ENCODE assay signal across 29 cellular contexts in genomic region chr19:4492337-4493103, GRCh38. TPM values are rescaled to one million over a fixed set of nuclear protein-coding genes. Genes with fewer than 3 reads are reported as not detected.
DNase-seq lines count a peak whose midpoint lies in the region; ATAC-seq and TF ChIP-seq lines count a peak whose summit lies in the region.
"Had no signal": no experiment of that assay in that cellular context is flagged by ENCODE, and none has a peak within 500 bp of the region (broad histone marks: within the 10 kb centered on the region; RNA-seq: fewer than 3 reads in every experiment).

No MANE protein-coding gene starts in this region.

- CTCF ChIA-PET in IMR-90 (lab: Yijun Ruan, JAX): no interaction called here

- ATAC-seq in IMR-90 (ENCODE audit: low read depth): no peak
- ATAC-seq: gastroesophageal sphincter; left lobe of liver; stimulated activated naive CD8-positive, alpha-beta T cell treated with anti-CD3 and anti-CD28 coated beads, Interleukin-15, amount 100 ng/mL, for 72 hours had no signal

- H3K4me3 ChIP-seq in IMR-90 (ENCODE audit: insufficient read depth, low read depth, low read length) (no peak overlapping the region), neuronal stem cell (ENCODE audit: low read length in 2 of 2) (peak overlapping the region in 1 of 2 donors; percentile 61)
- H3K4me3 ChIP-seq: BLaER1 treated with 17β-estradiol and CSF1 and Interleukin-3, amounts not matched to agents 10 nM and 100 nM; gastroesophageal sphincter; prostate gland; tibial artery had no signal

- H4K8ac ChIP-seq in IMR-90 (ENCODE audit: low read depth in 2 of 2, low read length in 2 of 2) (no peak overlapping the region), neuronal stem cell (ENCODE audit: low read depth, low read length) (peak overlapping the region; percentile 17)

- H3K4me1 ChIP-seq in IMR-90 (ENCODE audit: control insufficient read depth, insufficient read depth, low read length) (no peaks in the 10 kb centered on the region), neuronal stem cell (ENCODE audit: control insufficient read depth in 2 of 2, insufficient read depth in 1 of 2, low read depth in 1 of 2, low read length in 2 of 2) (peaks cover 0 to 1% of the 10 kb centered on the region in 2 donors)
- H3K4me1 ChIP-seq: BLaER1 treated with 17β-estradiol and CSF1 and Interleukin-3, amounts not matched to agents 10 nM and 100 nM; gastroesophageal sphincter; prostate gland; tibial artery had no signal

- DNase-seq in IMR-90 (no peak), neuronal stem cell (ENCODE audit: low spot score) (no peak), GM19238 (ENCODE audit: insufficient read length, low spot score) (no peak), NCI-H2171 (lab: John Stamatoyannopoulos, UW) (no peak)
- DNase-seq: activated CD4-positive, alpha-beta T cell treated with anti-CD3 and anti-CD28 coated beads, Interleukin-2, amount 50 U/mL, for 4 hours; activated CD4-positive, CD25-positive, alpha-beta regulatory T cell; COR-L47; endodermal cell; GDM1; hippocampal formation; immature natural killer cell; Kasumi-1; mesendoderm; MV-4-11; NCI-H146; NCI-H510A treated with DMSO at 0.1 percent for 48 hours; NK-92 treated with Interleukin-12 subunit alpha and Interleukin-12 subunit beta, amount 100 ng/mL, for 24 hours; SIG-M5; stimulated activated CD4-positive, alpha-beta T cell treated with anti-CD3 and anti-CD28 coated beads, Interleukin-15, amount 100 ng/mL, for 24 hours; stimulated activated naive CD8-positive, alpha-beta T cell treated with anti-CD3 and anti-CD28 coated beads, Interleukin-15, amount 100 ng/mL, for 72 hours; tibial artery had no signal

- H3K9ac ChIP-seq in IMR-90 (ENCODE audit: low read depth, low read length) (no peak overlapping the region), neuronal stem cell (ENCODE audit: low read depth, low read length, poor library complexity) (no peak overlapping the region)
- H3K9ac ChIP-seq: BLaER1 treated with 17β-estradiol and CSF1 and Interleukin-3, amounts not matched to agents 10 nM and 100 nM had no signal

- H2BK120ac ChIP-seq in IMR-90 (ENCODE audit: low read depth, low read length) (no peak overlapping the region), neuronal stem cell (ENCODE audit: low read depth, low read length) (no peak overlapping the region)

- H2BK15ac ChIP-seq in IMR-90 (ENCODE audit: low read depth, low read length) (no peak overlapping the region), neuronal stem cell (ENCODE audit: low read length) (no peak overlapping the region)

- H3K79me1 ChIP-seq in IMR-90 (ENCODE audit: low read depth in 1 of 2, low read length in 2 of 2): peaks cover 7 to 23% of the 10 kb centered on the region in 2 experiments
- H3K79me1 ChIP-seq in neuronal stem cell (ENCODE audit: low read depth, low read length): peaks cover 19% of the 10 kb centered on the region

- BruUV-seq in IMR-90 (replicated peaks; lab: Mats Ljungman, UMichigan): no TSS peak

- in situ Hi-C loops in IMR-90 (cut with MboI; ENCODE audit: low sequenced_read_pairs): no loop called here

- H3K23ac ChIP-seq in IMR-90 (ENCODE audit: low read depth, low read length): no peak overlapping the region
- H3K23ac ChIP-seq in neuronal stem cell (ENCODE audit: low read depth, low read length, poor library complexity): peak overlapping the region; percentile 62

- H2BK12ac ChIP-seq in neuronal stem cell (ENCODE audit: low read length): no peak overlapping the region

- H3K36me3 ChIP-seq in IMR-90 (ENCODE audit: control insufficient read depth, insufficient read depth, low read length): peaks cover 69% of the 10 kb centered on the region
- peaks cover 56 to 92% of the 10 kb centered on the region in 2 donors for H3K36me3 ChIP-seq in neuronal stem cell (replicated peaks in 1 of 2; ENCODE audit: control insufficient read depth in 2 of 2, insufficient read depth in 2 of 2, low read length in 2 of 2)

- dilution Hi-C loops in IMR-90 (cut with HindIII; ENCODE audit: low sequenced_read_pairs, unreplicated experiment): no loop called here

- H3K27me3 ChIP-seq in IMR-90 (ENCODE audit: control insufficient read depth, insufficient read depth, low read length) (no peaks in the 10 kb centered on the region), neuronal stem cell (ENCODE audit: control insufficient read depth in 3 of 3, insufficient read depth in 3 of 3, low read depth in 1 of 3, low read length in 3 of 3) (peaks cover 0 to 6% (median 2%) of the 10 kb centered on the region in 3 experiments)
- H3K27me3 ChIP-seq: BLaER1 treated with 17β-estradiol and CSF1 and Interleukin-3, amounts not matched to agents 10 nM and 100 nM; gastroesophageal sphincter; neutrophil; tibial artery had no signal

- H4K91ac ChIP-seq in IMR-90 (ENCODE audit: insufficient read depth, low read depth, low read length): no peak overlapping the region
- no peak overlapping the region for H4K91ac ChIP-seq in neuronal stem cell (ENCODE audit: low read depth, low read length, poor library complexity)

- peaks cover 14% of the 10 kb centered on the region; the same call in 1 of the 2 replicates for H4K20me1 ChIP-seq in IMR-90 (ENCODE audit: insufficient read depth, low read length)

- H3K56ac ChIP-seq in IMR-90 (ENCODE audit: extremely low read depth, insufficient read depth, low read length): no peak overlapping the region

- intact Hi-C loops in IMR-90 (cut with micrococcal nuclease): no loop called here

- no peak overlapping the region for H2AK5ac ChIP-seq in IMR-90 (ENCODE audit: low read depth, low read length)
- H2AK5ac ChIP-seq in neuronal stem cell (ENCODE audit: low read depth, low read length): no peak overlapping the region

- H3K27ac ChIP-seq in IMR-90 (ENCODE audit: insufficient read depth, low read length) (no peak overlapping the region), neuronal stem cell (replicated peaks; ENCODE audit: low read length) (no peak overlapping the region)
- H3K27ac ChIP-seq: BLaER1 treated with 17β-estradiol and CSF1 and Interleukin-3, amounts not matched to agents 10 nM and 100 nM; gastroesophageal sphincter; neutrophil; prostate gland; tibial artery had no signal

- POLR2A ChIA-PET in IMR-90 (lab: Charles Lee; ENCODE audit: unreplicated experiment): no interaction called here

- H3K4me2 ChIP-seq in IMR-90 (ENCODE audit: low read depth, low read length) (no peak overlapping the region), neuronal stem cell (ENCODE audit: insufficient read depth, low read length, poor library complexity, severe bottlenecking) (no peak overlapping the region)
- H3K4me2 ChIP-seq: BLaER1 treated with 17β-estradiol and CSF1 and Interleukin-3, amounts not matched to agents 10 nM and 100 nM had no signal

- H2AK9ac ChIP-seq in IMR-90 (replicated peaks; ENCODE audit: low read depth, low read length, poor library complexity): no peak overlapping the region

- WGBS in IMR-90 (ENCODE audit: extremely low coverage in 2 of 2, insufficient read length in 1 of 2), 2 experiments: 92% methylated on average over 2 of the region's 3 CpGs; no CpG with 5 or more reads in 1 of the 2 experiments
- WGBS in neuronal stem cell (ENCODE audit: extremely low coverage in 2 of 2, insufficient read length in 2 of 2, insufficient replicate concordance in 1 of 2), 2 donors: 100% methylated on average over 2 of the region's 3 CpGs; no CpG with 5 or more reads in 1 of the 2 donors

- H3K9me1 ChIP-seq in IMR-90 (ENCODE audit: insufficient read depth, low read length): peaks cover 13% of the 10 kb centered on the region

- TF ChIP-seq CTCF in IMR-90 (conservative IDR thresholded peaks at IDR 0.05; ENCODE audit: low read depth, low read length): no peak

- H3K9me3 ChIP-seq in IMR-90 (ENCODE audit: control insufficient read depth, insufficient read depth, low read length) (no peaks in the 10 kb centered on the region), neuronal stem cell (replicated peaks in 1 of 2; ENCODE audit: control insufficient read depth in 2 of 2, insufficient read depth in 1 of 2, low read depth in 1 of 2, low read length in 2 of 2) (peaks cover 0 to 13% of the 10 kb centered on the region in 2 donors)
- H3K9me3 ChIP-seq: BLaER1 treated with 17β-estradiol and CSF1 and Interleukin-3, amounts not matched to agents 10 nM and 100 nM; gastroesophageal sphincter; neutrophil; prostate gland; tibial artery had no signal

- H3K4ac ChIP-seq in IMR-90 (ENCODE audit: low read depth, low read length): no peak overlapping the region
- H3K4ac ChIP-seq in neuronal stem cell (ENCODE audit: low read length): no peak overlapping the region

- H4K5ac ChIP-seq in IMR-90 (ENCODE audit: low read depth, low read length): no peak overlapping the region

- H2BK5ac ChIP-seq in IMR-90 (ENCODE audit: low read depth, low read length, poor library complexity, severe bottlenecking) (peak overlapping the region; percentile 95), neuronal stem cell (ENCODE audit: low read length) (no peak overlapping the region)

- no peak overlapping the region for H2BK20ac ChIP-seq in IMR-90 (ENCODE audit: low read depth, low read length)

- peak overlapping the region; percentile 44 for H2AFZ ChIP-seq in IMR-90 (replicated peaks; ENCODE audit: low read length, poor library complexity)
- H2AFZ ChIP-seq in neuronal stem cell (ENCODE audit: low read length): no peak overlapping the region

- H3K18ac ChIP-seq in IMR-90 (ENCODE audit: low read depth, low read length) (no peak overlapping the region), neuronal stem cell (ENCODE audit: low read length) (no peak overlapping the region)

- no peak for TF ChIP-seq RAD21 in IMR-90 (IDR thresholded peaks at IDR 0.05; ENCODE audit: low read length)

- H3K14ac ChIP-seq in IMR-90 (replicated peaks; ENCODE audit: low read depth, low read length): 0 out of 2 replicates have a peak overlapping the region, but pooled peaks have one; percentile 44
- H3K14ac ChIP-seq in neuronal stem cell (ENCODE audit: low read length): peak overlapping the region; percentile 3

- TF ChIP-seq POLR2A in IMR-90 (IDR thresholded peaks at IDR 0.05; ENCODE audit: low read depth, low read length): no peak

RNA-seq across cellular contexts. Expression of gene HDGFL2, which starts 20.4 kb away (rescaled TPM):
- total RNA-seq in IMR-90 (2012; rRNA removed): 35.8 and 45.5 TPM in 2 replicates
- 48.5 and 53.0 TPM in 2 replicates for polyA plus RNA-seq in IMR-90 (2012; rRNA removed)
- 52.7 and 54.3 TPM in 2 replicates for polyA plus RNA-seq in IMR-90 (2012; cell fraction: cytosol; rRNA removed)
- 90.4 and 123 TPM in 2 replicates for polyA plus RNA-seq in IMR-90 (2012; cell fraction: nucleus; rRNA removed; ENCODE audit: low replicate concordance)
- 73.8 TPM for polyA plus RNA-seq in neuronal stem cell (2013, experiment 1 of 2)
- polyA plus RNA-seq in neuronal stem cell (2013, experiment 2 of 2): 75.2 TPM

RNA-seq across cellular contexts. Expression of gene PLIN4, which starts 25.8 kb away (rescaled TPM):
- under 0.01 TPM in 2 replicates for total RNA-seq in IMR-90 (2012; rRNA removed)
- 0.07 and 0.09 TPM in 2 replicates for polyA plus RNA-seq in IMR-90 (2012; rRNA removed)
- 0.09 and 0.10 TPM in 2 replicates for polyA plus RNA-seq in IMR-90 (2012; cell fraction: cytosol; rRNA removed)
- 0.09 and 0.20 TPM in 2 replicates for polyA plus RNA-seq in IMR-90 (2012; cell fraction: nucleus; rRNA removed; ENCODE audit: low replicate concordance)
- polyA plus RNA-seq in neuronal stem cell (2013, experiment 1 of 2): 0.13 TPM
- polyA plus RNA-seq in neuronal stem cell (2013, experiment 2 of 2): 0.18 TPM
- total RNA-seq: activated T-helper 1 cell treated with anti-CD3 and anti-CD28 coated beads, Interleukin-12 subunit alpha, Interleukin-12 subunit beta, Interleukin-2, Interleukin-4 antibody, amounts not matched to agents 30 ng/mL and 10 ng/mL and 1 ng/mL, durations not matched to agents 14 hours and 24 hours and 36 hours had no signal

RNA-seq across cellular contexts. Expression of gene UBXN6, which starts 34.9 kb away (rescaled TPM):
- total RNA-seq in IMR-90 (2012; rRNA removed): 74.2 and 84.2 TPM in 2 replicates
- 86.5 and 98.3 TPM in 2 replicates for polyA plus RNA-seq in IMR-90 (2012; rRNA removed)
- 112 and 127 TPM in 2 replicates for polyA plus RNA-seq in IMR-90 (2012; cell fraction: cytosol; rRNA removed)
- polyA plus RNA-seq in IMR-90 (2012; cell fraction: nucleus; rRNA removed; ENCODE audit: low replicate concordance): 144 and 228 TPM in 2 replicates
- polyA plus RNA-seq in neuronal stem cell (2013, experiment 1 of 2): 28.2 TPM
- 29.6 TPM for polyA plus RNA-seq in neuronal stem cell (2013, experiment 2 of 2)

RNA-seq across cellular contexts. Expression of gene PLIN5, which starts 42.5 kb away (rescaled TPM):
- not detected in 2 replicates for total RNA-seq in IMR-90 (2012; rRNA removed)
- polyA plus RNA-seq in IMR-90 (2012; rRNA removed): not detected in 2 replicates
- polyA plus RNA-seq in IMR-90 (2012; cell fraction: cytosol; rRNA removed): 0.03 and 0.05 TPM in 2 replicates
- 0.36 and 0.41 TPM in 2 replicates for polyA plus RNA-seq in IMR-90 (2012; cell fraction: nucleus; rRNA removed; ENCODE audit: low replicate concordance)
- polyA plus RNA-seq in neuronal stem cell (2013, experiment 1 of 2): 2.9 TPM
- 2.9 TPM for polyA plus RNA-seq in neuronal stem cell (2013, experiment 2 of 2)
- total RNA-seq: activated T-helper 1 cell treated with anti-CD3 and anti-CD28 coated beads, Interleukin-12 subunit alpha, Interleukin-12 subunit beta, Interleukin-2, Interleukin-4 antibody, amounts not matched to agents 30 ng/mL and 10 ng/mL and 1 ng/mL, durations not matched to agents 14 hours and 24 hours and 36 hours; myocyte had no signal
- polyA plus RNA-seq: AG04450, immature natural killer cell had no signal

RNA-seq across cellular contexts. Expression of gene LRG1, which starts 47.3 kb away (rescaled TPM):
- total RNA-seq in IMR-90 (2012; rRNA removed): not detected in 2 replicates
- 0.03 TPM in 1 of 2 replicates, not detected in the other for polyA plus RNA-seq in IMR-90 (2012; rRNA removed)
- 0.01 and 0.07 TPM in 2 replicates for polyA plus RNA-seq in IMR-90 (2012; cell fraction: cytosol; rRNA removed)
- polyA plus RNA-seq in IMR-90 (2012; cell fraction: nucleus; rRNA removed; ENCODE audit: low replicate concordance): not detected in 2 replicates
- not detected for polyA plus RNA-seq in neuronal stem cell (2013, experiment 1 of 2)
- 0.01 TPM for polyA plus RNA-seq in neuronal stem cell (2013, experiment 2 of 2)
- polyA plus RNA-seq: immature natural killer cell had no signal
